8 cellular contexts compared by ENCODE assay signal in the genomic region with DNA sequence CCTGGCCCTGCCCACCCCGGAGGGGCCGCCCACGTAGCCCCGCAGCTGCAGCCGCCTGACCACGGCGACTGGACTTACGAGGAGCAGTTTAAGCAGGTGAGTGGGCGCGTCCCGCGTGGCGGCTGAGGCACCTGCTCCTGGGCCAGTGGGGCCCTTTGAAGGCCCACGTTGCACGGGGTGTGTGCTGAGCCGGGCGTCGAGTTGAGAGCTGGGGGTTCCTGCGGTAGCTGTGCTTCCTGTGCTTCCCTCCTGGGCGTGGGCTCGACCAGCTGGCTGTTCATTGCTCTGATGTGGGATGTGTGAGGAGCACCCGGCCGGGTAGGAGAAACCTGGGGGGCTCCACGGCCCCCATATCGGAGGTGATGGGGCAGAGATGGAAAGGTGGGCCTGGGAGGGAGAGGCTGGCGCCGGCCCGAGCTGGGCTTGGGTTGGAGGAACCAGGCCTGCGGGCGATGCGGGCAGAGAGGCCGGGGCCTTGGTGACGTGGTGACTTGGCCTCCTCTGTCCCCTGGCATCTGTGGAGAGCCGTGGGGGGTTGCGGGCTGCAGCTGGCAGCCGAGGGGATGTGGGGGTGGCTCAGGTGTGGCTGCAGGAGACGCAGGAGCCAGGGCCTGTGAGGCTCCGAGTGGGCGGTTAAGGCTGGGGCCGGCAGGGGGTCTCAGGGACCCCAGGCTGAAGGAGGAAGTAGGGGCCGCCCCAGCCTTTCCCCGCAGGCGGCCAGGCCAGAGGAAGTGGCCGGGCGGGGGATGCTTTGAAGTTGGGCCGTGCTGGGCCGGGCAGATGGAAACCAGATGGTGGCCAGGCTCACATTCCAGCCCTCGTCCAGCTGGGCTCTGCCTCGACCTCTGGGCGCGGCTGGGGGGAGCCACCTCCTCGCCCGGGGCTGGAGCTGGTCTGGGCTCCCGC. TPM values are rescaled to one million over a fixed set of nuclear protein-coding genes. Genes with fewer than 3 reads are reported as not detected.
A peak's percentile ranks its signal among the peaks of the same experiment; 100 is the strongest.
DNase-seq lines count a peak whose midpoint lies in the region; ATAC-seq and TF ChIP-seq lines count a peak whose summit lies in the region.

No MANE protein-coding gene starts in this region.

- peak overlapping the region; percentile 77 for H3K4me3 Mint-ChIP-seq in CD4-positive, alpha-beta T cell
- H3K4me3 Mint-ChIP-seq in stimulated activated memory B cell treated with anti-CD40 and anti-IgM and Interleukin-4, amounts not matched to agents 10 μg/mL and 1 μg/mL and 100 μg/mL, for 72 hours = peak overlapping the region; percentile 79

- peak; percentile 79 for ATAC-seq in CD4-positive, alpha-beta T cell (ENCODE audit: poor library complexity)
- peak; percentile 72 to 74 for ATAC-seq in right cardiac atrium
- peak; percentile 57 for ATAC-seq in stimulated activated memory B cell treated with anti-CD40 and anti-IgM and Interleukin-4, amounts not matched to agents 10 μg/mL and 1 μg/mL and 100 μg/mL, for 72 hours
- ATAC-seq in HG03571 (IDR thresholded peaks at IDR 0.05; ENCODE audit: unreplicated experiment) = no peak
- no peak for ATAC-seq in GM21723 (IDR thresholded peaks at IDR 0.05; ENCODE audit: unreplicated experiment)
- no peak for ATAC-seq in GM21528 (IDR thresholded peaks at IDR 0.05; ENCODE audit: low FRiP score, unreplicated experiment)

- WGBS in right cardiac atrium = 40% methylated on average over 54 of the region's 54 CpGs

- H3K4me1 ChIP-seq in right cardiac atrium (ENCODE audit: control insufficient read depth, insufficient read depth, low read length) = peaks cover 4% of the 10 kb centered on the region

- H3K27me3 Mint-ChIP-seq in CD4-positive, alpha-beta T cell = no peaks in the 10 kb centered on the region
- H3K27me3 Mint-ChIP-seq in stimulated activated memory B cell treated with anti-CD40 and anti-IgM and Interleukin-4, amounts not matched to agents 10 μg/mL and 1 μg/mL and 100 μg/mL, for 72 hours = no peaks in the 10 kb centered on the region

- intact Hi-C loops in CD4-positive, alpha-beta T cell (cut with DNase I, micrococcal nuclease) = no loop called here
- intact Hi-C loops in right cardiac atrium (cut with DNase I) = no loop called here

- H3K36me3 Mint-ChIP-seq in CD4-positive, alpha-beta T cell (ENCODE audit: low read depth) = no peaks in the 10 kb centered on the region
- peaks cover 42% of the 10 kb centered on the region for H3K36me3 Mint-ChIP-seq in stimulated activated memory B cell treated with anti-CD40 and anti-IgM and Interleukin-4, amounts not matched to agents 10 μg/mL and 1 μg/mL and 100 μg/mL, for 72 hours

- peak overlapping the region; percentile 41 for H3K27ac ChIP-seq in CD4-positive, alpha-beta T cell (ENCODE audit: low read depth, low read length)
- H3K27ac ChIP-seq in angular gyrus (ENCODE audit: low read depth, low read length) (peak overlapping the region; percentile 70), right cardiac atrium (ENCODE audit: low read length) (no peak overlapping the region)

- peaks cover 20% of the 10 kb centered on the region for H3K4me1 Mint-ChIP-seq in CD4-positive, alpha-beta T cell (ENCODE audit: low read depth)
- H3K4me1 Mint-ChIP-seq in stimulated activated memory B cell treated with anti-CD40 and anti-IgM and Interleukin-4, amounts not matched to agents 10 μg/mL and 1 μg/mL and 100 μg/mL, for 72 hours = peaks cover 65% of the 10 kb centered on the region

- H3K9me3 ChIP-seq in CD4-positive, alpha-beta T cell (ENCODE audit: control insufficient read depth, low read length) = no peaks in the 10 kb centered on the region
- H3K9me3 ChIP-seq in right cardiac atrium (ENCODE audit: control insufficient read depth, low read length) = no peaks in the 10 kb centered on the region

- H3K9me3 Mint-ChIP-seq in CD4-positive, alpha-beta T cell = no peaks in the 10 kb centered on the region
- H3K9me3 Mint-ChIP-seq in stimulated activated memory B cell treated with anti-CD40 and anti-IgM and Interleukin-4, amounts not matched to agents 10 μg/mL and 1 μg/mL and 100 μg/mL, for 72 hours = no peaks in the 10 kb centered on the region

- no peaks in the 10 kb centered on the region for H3K27me3 ChIP-seq in CD4-positive, alpha-beta T cell (ENCODE audit: control insufficient read depth, insufficient read depth, low read length)
- H3K27me3 ChIP-seq in right cardiac atrium (ENCODE audit: control insufficient read depth, insufficient read depth) = no peaks in the 10 kb centered on the region

- TF ChIP-seq CTCF in CD4-positive, alpha-beta T cell (IDR thresholded peaks at IDR 0.05) = no peak

- CTCF ChIA-PET in CD4-positive, alpha-beta T cell (lab: Charles Lee) = no interaction called here

- POLR2A ChIA-PET in CD4-positive, alpha-beta T cell (lab: Charles Lee) = interaction anchor here (0.8 to 1.7 kb wide), 4 partner anchors 25 to 73 kb away, joined by 3 to 4 read pairs (median 3); no protein-coding TSS in a partner anchor

- peak in 4 of 10 experiments; percentile 29 to 45 (median 41) for DNase-seq in CD4-positive, alpha-beta T cell
- DNase-seq in LHCN-M2 (ENCODE audit: low read depth) (peak; percentile 42), right cardiac atrium (peak; percentile 81 to 92 (median 89))

- H3K27ac Mint-ChIP-seq in CD4-positive, alpha-beta T cell = peak overlapping the region; percentile 22
- peak overlapping the region; percentile 86 for H3K27ac Mint-ChIP-seq in stimulated activated memory B cell treated with anti-CD40 and anti-IgM and Interleukin-4, amounts not matched to agents 10 μg/mL and 1 μg/mL and 100 μg/mL, for 72 hours

- H3K4me3 ChIP-seq in right cardiac atrium (ENCODE audit: low read length) = no peak overlapping the region

RNA-seq across cellular contexts. Expression of gene ARID3A, which starts 7.1 kb away (rescaled TPM):
- total RNA-seq in CD4-positive, alpha-beta T cell = 1 to 10 TPM; 3.7 to 4.1 TPM
- total RNA-seq in LHCN-M2 (2014; rRNA removed) (3.1 and 3.4 TPM in 2 replicates), right cardiac atrium (1 to 10 TPM; 4.2 to 6.2 (median 5.6) TPM)
- 6.2 TPM for polyA plus RNA-seq in LHCN-M2 (2012)
- 3.3 TPM for polyA plus RNA-seq in right cardiac atrium

RNA-seq across cellular contexts. Expression of gene KISS1R, which starts 15.8 kb away (rescaled TPM):
- 1 to 10 TPM; 1.5 to 1.6 TPM for total RNA-seq in CD4-positive, alpha-beta T cell
- total RNA-seq in LHCN-M2 (2014; rRNA removed) (not detected in 2 replicates), right cardiac atrium (not detected)
- 0.07 TPM for polyA plus RNA-seq in LHCN-M2 (2012)
- polyA plus RNA-seq in right cardiac atrium = not detected

RNA-seq across cellular contexts. Expression of gene R3HDM4, which starts 19.9 kb away (rescaled TPM):
- total RNA-seq in CD4-positive, alpha-beta T cell = 100 to 1,000 TPM; 309 to 313 TPM
- total RNA-seq in LHCN-M2 (2014; rRNA removed) (40.3 and 42.7 TPM in 2 replicates), right cardiac atrium (10 to 100 TPM; 18.6 to 31.2 (median 21.2) TPM)
- polyA plus RNA-seq in LHCN-M2 (2012) = 45.5 TPM
- polyA plus RNA-seq in right cardiac atrium = 25.8 TPM

RNA-seq across cellular contexts. Expression of gene RNU6-9, which starts 39.6 kb away (rescaled TPM):
- not detected for total RNA-seq in CD4-positive, alpha-beta T cell
- not detected in 2 replicates for total RNA-seq in LHCN-M2 (2014; rRNA removed)
- not detected for polyA plus RNA-seq in LHCN-M2 (2012)
- not detected for total RNA-seq in right cardiac atrium
- not detected for polyA plus RNA-seq in right cardiac atrium

RNA-seq across cellular contexts. Expression of gene MED16, which starts 39.9 kb away (rescaled TPM):
- 10 to 100 TPM; 25.8 to 30.1 TPM for total RNA-seq in CD4-positive, alpha-beta T cell
- total RNA-seq in LHCN-M2 (2014; rRNA removed) (36.3 and 38.7 TPM in 2 replicates), right cardiac atrium (10 to 100 TPM; 23.9 to 28.4 (median 25.4) TPM)
- polyA plus RNA-seq in LHCN-M2 (2012) = 53.3 TPM
- 21.3 TPM for polyA plus RNA-seq in right cardiac atrium

Comparison
In these comparisons a context has a peak if more than half of its experiments do, and no peak if none do; other contexts are left out.
1. ATAC-seq: peak in CD4-positive, alpha-beta T cell (single experiment), right cardiac atrium (2 of 2) and stimulated activated memory B cell treated with anti-CD40 and anti-IgM and Interleukin-4, amounts not matched to agents 10 μg/mL and 1 μg/mL and 100 μg/mL, for 72 hours (single experiment); none in HG03571 (single experiment), GM21723 (single experiment) and GM21528 (single experiment).